Comparison of ENCODE assay signal across 9 cellular contexts in the genomic region with DNA sequence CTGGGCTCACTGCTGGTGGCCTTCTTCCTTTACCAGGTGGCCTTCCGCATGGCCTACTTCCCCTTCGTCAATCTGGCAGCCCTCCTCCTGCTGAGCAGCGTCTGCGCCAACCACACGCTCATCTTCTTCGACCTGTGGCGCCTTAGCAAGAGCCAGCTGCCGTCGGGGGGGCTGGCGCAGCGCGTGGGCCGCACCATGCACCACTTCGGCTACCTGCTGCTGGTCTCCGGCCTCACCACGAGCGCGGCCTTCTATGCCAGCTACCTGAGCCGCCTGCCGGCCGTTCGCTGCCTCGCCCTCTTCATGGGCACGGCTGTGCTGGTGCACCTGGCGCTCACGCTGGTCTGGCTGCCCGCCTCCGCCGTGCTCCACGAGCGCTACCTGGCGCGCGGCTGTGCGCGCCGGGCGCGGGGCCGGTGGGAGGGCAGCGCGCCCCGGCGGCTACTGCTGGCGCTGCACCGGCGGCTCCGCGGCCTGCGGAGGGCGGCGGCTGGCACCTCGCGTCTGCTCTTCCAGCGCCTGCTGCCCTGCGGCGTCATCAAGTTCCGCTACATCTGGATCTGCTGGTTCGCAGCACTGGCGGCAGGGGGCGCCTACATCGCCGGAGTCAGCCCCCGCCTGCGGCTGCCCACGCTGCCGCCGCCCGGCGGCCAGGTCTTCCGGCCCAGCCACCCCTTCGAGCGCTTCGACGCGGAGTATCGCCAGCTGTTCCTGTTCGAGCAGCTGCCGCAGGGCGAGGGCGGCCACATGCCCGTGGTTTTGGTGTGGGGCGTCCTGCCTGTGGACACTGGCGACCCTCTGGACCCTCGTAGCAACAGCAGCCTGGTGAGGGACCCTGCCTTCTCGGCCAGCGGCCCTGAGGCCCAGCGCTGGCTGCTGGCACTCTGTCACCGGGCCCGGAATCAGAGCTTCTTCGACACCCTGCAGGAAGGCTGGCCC. TPM values are rescaled to one million over a fixed set of nuclear protein-coding genes. Genes with fewer than 3 reads are reported as not detected.
A peak's percentile ranks its signal among the peaks of the same experiment; 100 is the strongest.
DNase-seq lines count a peak whose midpoint lies in the region; ATAC-seq and TF ChIP-seq lines count a peak whose summit lies in the region.
"Had no signal": no experiment of that assay in that cellular context is flagged by ENCODE, and none has a peak within 500 bp of the region (broad histone marks: within the 10 kb centered on the region; RNA-seq: fewer than 3 reads in every experiment).

No MANE protein-coding gene starts in this region.

- no peaks in the 10 kb centered on the region for H3K27me3 ChIP-seq in CD4-positive, CD25-positive, alpha-beta regulatory T cell (ENCODE audit: control insufficient read depth, insufficient read depth, low read length)

- no peaks in the 10 kb centered on the region for H3K27me3 Mint-ChIP-seq in CD4-positive, CD25-positive, alpha-beta regulatory T cell

- peak in 1 of 3 donors; percentile 83 for TF ChIP-seq CTCF in omental fat pad (IDR thresholded peaks at IDR 0.05)

- H3K4me1 Mint-ChIP-seq in CD4-positive, CD25-positive, alpha-beta regulatory T cell = peaks cover 5 to 42% (median 13%) of the 10 kb centered on the region in 4 donors

- no peaks in the 10 kb centered on the region for H3K36me3 ChIP-seq in CD4-positive, CD25-positive, alpha-beta regulatory T cell (ENCODE audit: control insufficient read depth, insufficient read depth, low read length)

- H3K36me3 Mint-ChIP-seq in CD4-positive, CD25-positive, alpha-beta regulatory T cell = no peaks in the 10 kb centered on the region

- peak overlapping the region; percentile 39 for H3K4me3 ChIP-seq in CD4-positive, CD25-positive, alpha-beta regulatory T cell (ENCODE audit: low read depth, low read length)

- H3K4me3 Mint-ChIP-seq in CD4-positive, CD25-positive, alpha-beta regulatory T cell = peak overlapping the region; percentile 86 to 93 (median 90)

- ATAC-seq in CD4-positive, CD25-positive, alpha-beta regulatory T cell (ENCODE audit: low read depth in 2 of 2) = peak; percentile 92 to 95
- ATAC-seq in GM19468 (IDR thresholded peaks at IDR 0.05; ENCODE audit: extremely low read depth, unreplicated experiment) (peak; percentile 86), omental fat pad (ENCODE audit: low FRiP score) (peak; percentile 91)

- H3K4me1 ChIP-seq in CD4-positive, CD25-positive, alpha-beta regulatory T cell (ENCODE audit: control insufficient read depth, insufficient read depth, low read length, poor library complexity, severe bottlenecking) = peaks cover 22% of the 10 kb centered on the region

- peak overlapping the region; percentile 51 for H3K27ac ChIP-seq in CD4-positive, CD25-positive, alpha-beta regulatory T cell (ENCODE audit: insufficient read depth, low read length, poor library complexity, severe bottlenecking)

- peak; percentile 79 to 95 (median 90) for DNase-seq in CD4-positive, CD25-positive, alpha-beta regulatory T cell
- DNase-seq in HUDEP-2 (lab: John Stamatoyannopoulos, UW; ENCODE audit: unreplicated experiment in 76 of 76) (peak in 73 of 76 experiments; percentile 27 to 91 (median 80)), SHP77 (lab: John Stamatoyannopoulos, UW) (peak; percentile 58 to 73), germinal center (ENCODE audit: low spot score) (peak; percentile 90), omental fat pad (ENCODE audit: low spot score) (no peak), superior temporal gyrus (ENCODE audit: extremely low spot score) (peak; percentile 72)
- peak; percentile 76 for DNase-seq in activated gamma-delta T cell treated with anti-CD3 and anti-CD28 coated beads, Interleukin-2, amount 50 U/mL, for 16 hours (ENCODE audit: low read depth)

- H3K27ac Mint-ChIP-seq in CD4-positive, CD25-positive, alpha-beta regulatory T cell = peak overlapping the region; percentile 75 to 88 (median 88)

- H3K9me3 Mint-ChIP-seq in CD4-positive, CD25-positive, alpha-beta regulatory T cell = peaks cover 0 to 1% (median 0%) of the 10 kb centered on the region in 7 donors

- no peaks in the 10 kb centered on the region for H3K9me3 ChIP-seq in CD4-positive, CD25-positive, alpha-beta regulatory T cell (ENCODE audit: control insufficient read depth in 2 of 2, low read length in 2 of 2)

RNA-seq across cellular contexts. Expression of gene DISP2, which starts 9.9 kb away (rescaled TPM):
- 0.22 TPM for total RNA-seq in CD4-positive, CD25-positive, alpha-beta regulatory T cell
- under 1 TPM; 0.10 to 0.54 (median 0.21) TPM for polyA plus RNA-seq in CD4-positive, CD25-positive, alpha-beta regulatory T cell
- total RNA-seq in omental fat pad = 1 to 10 TPM in 1 of 4 donors, under 1 TPM in 3; under 0.01 to 1.1 (median 0.12) TPM

RNA-seq across cellular contexts. Expression of gene KNSTRN, which starts 14.6 kb away (rescaled TPM):
- total RNA-seq in CD4-positive, CD25-positive, alpha-beta regulatory T cell = 10.5 TPM
- 1 to 10 TPM; 3.3 to 6.1 (median 4.4) TPM for polyA plus RNA-seq in CD4-positive, CD25-positive, alpha-beta regulatory T cell
- total RNA-seq in omental fat pad = 10 to 100 TPM in 2 of 4 donors, 1 to 10 TPM in 2; 5.8 to 16.0 (median 11.9) TPM

RNA-seq across cellular contexts. Expression of gene PHGR1, which starts 17.1 kb away (rescaled TPM):
- not detected for total RNA-seq in CD4-positive, CD25-positive, alpha-beta regulatory T cell
- polyA plus RNA-seq in CD4-positive, CD25-positive, alpha-beta regulatory T cell = not detected
- not detected for total RNA-seq in omental fat pad
- total RNA-seq: activated CD8-positive, alpha-beta memory T cell treated with anti-CD3 and anti-CD28 coated beads for 36 hours had no signal

RNA-seq across cellular contexts. Expression of gene CCDC9B, which starts 27.2 kb away (rescaled TPM):
- 3.7 TPM for total RNA-seq in CD4-positive, CD25-positive, alpha-beta regulatory T cell
- polyA plus RNA-seq in CD4-positive, CD25-positive, alpha-beta regulatory T cell = under 1 TPM in 1 of 4 donors, not detected in 3; 0.10 TPM
- 1 to 10 TPM; 1.1 to 7.4 (median 4.5) TPM for total RNA-seq in omental fat pad

RNA-seq across cellular contexts. Expression of gene IVD, which starts 37.7 kb away (rescaled TPM):
- total RNA-seq in CD4-positive, CD25-positive, alpha-beta regulatory T cell = 40.2 TPM
- polyA plus RNA-seq in CD4-positive, CD25-positive, alpha-beta regulatory T cell = 10 to 100 TPM; 25.0 to 36.3 (median 32.4) TPM
- total RNA-seq in omental fat pad = 10 to 100 TPM; 45.0 to 63.5 (median 54.2) TPM
